Comparison of ENCODE assay signal across 14 cellular contexts in genomic region chr1:28593988-28594356, GRCh38. TPM values are rescaled to one million over a fixed set of nuclear protein-coding genes. Genes with fewer than 3 reads are reported as not detected.
DNase-seq lines count a peak whose midpoint lies in the region; ATAC-seq, FAIRE-seq and TF ChIP-seq lines count a peak whose summit lies in the region.
"Not testable (repeated sequence)": the region's sequence is repeated elsewhere in the genome, so short reads cannot be mapped to it uniquely, and the experiment has no call there.
"Had no signal": no experiment of that assay in that cellular context is flagged by ENCODE, and none has a peak within 500 bp of the region (broad histone marks: within the 10 kb centered on the region; RNA-seq: fewer than 3 reads in every experiment).

No MANE protein-coding gene starts in this region.

- not testable (repeated sequence) for H3K9ac ChIP-seq in keratinocyte (ENCODE audit: control insufficient read depth, extremely low read depth, insufficient read depth, low read length); neural progenitor cell

- H3K27ac ChIP-seq in CD4-positive, alpha-beta T cell (ENCODE audit: low read depth, low read length); keratinocyte (ENCODE audit: control insufficient read depth, insufficient read depth, low read length); neural progenitor cell: not testable (repeated sequence)
- H3K27ac ChIP-seq in GM23338 (ENCODE audit: low read depth) (peak overlapping the region; percentile 90; the same call in 1 of the 2 replicates), RWPE1 (peak overlapping the region; percentile 71)

- H3K4me1 Mint-ChIP-seq in CD4-positive, alpha-beta T cell (ENCODE audit: low read depth) = not testable (repeated sequence)
- H3K4me1 Mint-ChIP-seq in GM23338 = peaks cover 30% of the 10 kb centered on the region
- H3K4me1 Mint-ChIP-seq in dendritic cell treated with granulocyte-macrophage colony-stimulating factor and Interleukin-4, amounts not matched to agents 40 ng/mL and 50 ng/mL, for 4 days (ENCODE audit: low read depth) = peaks cover 40% of the 10 kb centered on the region
- peaks cover 13% of the 10 kb centered on the region for H3K4me1 Mint-ChIP-seq in neural progenitor cell

- TF ChIP-seq CTCF in CD4-positive, alpha-beta T cell (IDR thresholded peaks at IDR 0.05); GM23338 (conservative IDR thresholded peaks at IDR 0.05; ENCODE audit: low read depth in 2 of 2); RWPE1 (conservative IDR thresholded peaks at IDR 0.05; ENCODE audit: low read depth); keratinocyte (optimal IDR thresholded peaks at IDR 0.05 in 1 of 3, IDR thresholded peaks at IDR 0.05 in 1 of 3, conservative IDR thresholded peaks at IDR 0.05 in 1 of 3; ENCODE audit: extremely low read depth in 1 of 3, insufficient read depth in 2 of 3, low read length in 3 of 3); neural progenitor cell (IDR thresholded peaks at IDR 0.05): not testable (repeated sequence)

- not testable (repeated sequence) for H3K9me3 ChIP-seq in CD4-positive, alpha-beta T cell (ENCODE audit: control insufficient read depth, low read length); keratinocyte (ENCODE audit: control insufficient read depth, low read depth, low read length); neural progenitor cell (ENCODE audit: low read depth)

- not testable (repeated sequence) for H3K4me3 ChIP-seq in GM23338; keratinocyte (ENCODE audit: control insufficient read depth in 2 of 3, extremely low read depth in 1 of 3, insufficient read depth in 2 of 3, low read depth in 1 of 3, low read length in 3 of 3); neural progenitor cell

- H3K4me3 Mint-ChIP-seq in CD4-positive, alpha-beta T cell = peak overlapping the region; percentile 7
- not testable (repeated sequence) for H3K4me3 Mint-ChIP-seq in GM23338; dendritic cell treated with granulocyte-macrophage colony-stimulating factor and Interleukin-4, amounts not matched to agents 40 ng/mL and 50 ng/mL, for 4 days
- H3K4me3 Mint-ChIP-seq in neural progenitor cell = peak overlapping the region; percentile 35

- not testable (repeated sequence) for H3K9me3 Mint-ChIP-seq in CD4-positive, alpha-beta T cell; GM23338; dendritic cell treated with granulocyte-macrophage colony-stimulating factor and Interleukin-4, amounts not matched to agents 40 ng/mL and 50 ng/mL, for 4 days; neural progenitor cell

- H3K27me3 ChIP-seq in CD4-positive, alpha-beta T cell (ENCODE audit: control insufficient read depth, insufficient read depth, low read length); keratinocyte (ENCODE audit: control insufficient read depth, extremely low read depth, insufficient read depth, low read length): not testable (repeated sequence)
- H3K27me3 ChIP-seq in GM23338 (ENCODE audit: insufficient read depth) (0 out of 2 replicates have a peak, but pooled peaks cover 14% of the 10 kb centered on the region), neural progenitor cell (peaks cover 27% of the 10 kb centered on the region)

- intact Hi-C loops in CD4-positive, alpha-beta T cell (cut with DNase I, micrococcal nuclease); dendritic cell treated with granulocyte-macrophage colony-stimulating factor and Interleukin-4, amounts not matched to agents 40 ng/mL and 50 ng/mL, for 4 days (cut with micrococcal nuclease): not testable (repeated sequence)

- H3K36me3 ChIP-seq in GM23338 (ENCODE audit: insufficient read depth); keratinocyte (ENCODE audit: control insufficient read depth in 2 of 2, extremely low read depth in 1 of 2, insufficient read depth in 2 of 2, low read length in 2 of 2); neural progenitor cell: not testable (repeated sequence)

- dilution Hi-C loops in keratinocyte (cut with MboI; ENCODE audit: extremely low pct_ligation_motif_present, low sequenced_read_pairs) = not testable (repeated sequence)

- not testable (repeated sequence) for H2AFZ ChIP-seq in GM23338; keratinocyte (ENCODE audit: control insufficient read depth, low read length); neural progenitor cell (replicated peaks)

- peak; percentile 57 for FAIRE-seq in keratinocyte (lab: Jason Lieb, UNC)

- not testable (repeated sequence) for H3K79me2 ChIP-seq in GM23338 (replicated peaks; ENCODE audit: insufficient read depth); keratinocyte (ENCODE audit: control insufficient read depth, insufficient read depth, low read length); neural progenitor cell (ENCODE audit: low read depth)

- not testable (repeated sequence) for DNase-seq in CD4-positive, alpha-beta T cell; GM23338 (ENCODE audit: low spot score); RWPE1 (ENCODE audit: low spot score); keratinocyte (ENCODE audit: low read depth, low spot score); neural progenitor cell (ENCODE audit: low spot score)

- not testable (repeated sequence) for H3K9me1 ChIP-seq in keratinocyte (ENCODE audit: control insufficient read depth, extremely low read depth, insufficient read depth, low read length)

- H3K4me2 ChIP-seq in GM23338; keratinocyte (ENCODE audit: control insufficient read depth, extremely low read depth, insufficient read depth, low read depth, low read length); neural progenitor cell: not testable (repeated sequence)

- H4K20me1 ChIP-seq in GM23338 (replicated peaks; ENCODE audit: insufficient read depth); keratinocyte (ENCODE audit: control insufficient read depth, extremely low read depth, insufficient read depth, low read length); neural progenitor cell (ENCODE audit: low read depth): not testable (repeated sequence)

- peaks cover 26% of the 10 kb centered on the region for H3K4me1 ChIP-seq in GM23338 (ENCODE audit: insufficient read depth)
- peaks cover 19% of the 10 kb centered on the region for H3K4me1 ChIP-seq in keratinocyte (ENCODE audit: control insufficient read depth, extremely low read depth, insufficient read depth, low read length)
- not testable (repeated sequence) for H3K4me1 ChIP-seq in neural progenitor cell

- H3K27ac Mint-ChIP-seq in CD4-positive, alpha-beta T cell; GM23338; neural progenitor cell: not testable (repeated sequence)
- peak overlapping the region; percentile 76 for H3K27ac Mint-ChIP-seq in dendritic cell treated with granulocyte-macrophage colony-stimulating factor and Interleukin-4, amounts not matched to agents 40 ng/mL and 50 ng/mL, for 4 days

- ATAC-seq in CD4-positive, alpha-beta T cell (ENCODE audit: poor library complexity); GM23338: not testable (repeated sequence)

- POLR2A ChIA-PET in CD4-positive, alpha-beta T cell (lab: Charles Lee); RWPE1 (lab: Yijun Ruan, JAX; ENCODE audit: low non-redundant PET): not testable (repeated sequence)

- H3F3A ChIP-seq in GM23338 (replicated peaks; ENCODE audit: low read depth) (peaks cover 18% of the 10 kb centered on the region), neural progenitor cell (ENCODE audit: low read depth) (peaks cover 24% of the 10 kb centered on the region)

- H3K9me2 ChIP-seq in GM23338 (ENCODE audit: insufficient read depth) = not testable (repeated sequence)

- H3K36me3 Mint-ChIP-seq in CD4-positive, alpha-beta T cell (ENCODE audit: low read depth); GM23338 (ENCODE audit: low read depth); neural progenitor cell: not testable (repeated sequence)
- H3K36me3 Mint-ChIP-seq in dendritic cell treated with granulocyte-macrophage colony-stimulating factor and Interleukin-4, amounts not matched to agents 40 ng/mL and 50 ng/mL, for 4 days (ENCODE audit: low read depth) = peaks cover 22% of the 10 kb centered on the region

- CTCF ChIA-PET in CD4-positive, alpha-beta T cell (lab: Charles Lee); RWPE1 (lab: Yijun Ruan, JAX): not testable (repeated sequence)

- H3K27me3 Mint-ChIP-seq in CD4-positive, alpha-beta T cell = peaks cover 12% of the 10 kb centered on the region
- H3K27me3 Mint-ChIP-seq in GM23338 (ENCODE audit: insufficient read depth, low read depth, poor library complexity) = peaks cover 11% of the 10 kb centered on the region
- not testable (repeated sequence) for H3K27me3 Mint-ChIP-seq in dendritic cell treated with granulocyte-macrophage colony-stimulating factor and Interleukin-4, amounts not matched to agents 40 ng/mL and 50 ng/mL, for 4 days; neural progenitor cell (ENCODE audit: insufficient read depth, low read depth)

RNA-seq across cellular contexts. Expression of gene RAB42, which starts 1.9 kb away (rescaled TPM):
- not detected for total RNA-seq in CD4-positive, alpha-beta T cell
- 17.7 and 22.5 TPM in 2 replicates for total RNA-seq in GM23338 (2014; rRNA removed; shearing (Covaris generic))
- 12.4 and 13.0 TPM in 2 replicates for polyA plus RNA-seq in GM23338 (2016; fragmentation: Nextera tagmentation; extraction: Ambion mirVana)
- polyA plus RNA-seq in keratinocyte = 0.05 to 0.27 TPM (median 0.17 TPM) in 3 replicates
- not detected for polyA plus RNA-seq in keratinocyte (2011; ENCODE audit: low read depth)
- 0.09 and 0.12 TPM in 2 replicates for polyA plus RNA-seq in keratinocyte (2011; cell fraction: cytosol; rRNA removed)
- polyA plus RNA-seq in keratinocyte (2011; cell fraction: nucleus; rRNA removed) = 0.15 TPM in 1 of 2 replicates, not detected in the other
- polyA plus RNA-seq in keratinocyte (2012; ENCODE audit: low replicate concordance) = 0.08 and 0.09 TPM in 2 replicates
- 0.16 to 0.30 TPM in 2 of 3 replicates, not detected in the other for polyA minus RNA-seq in keratinocyte
- not detected for polyA minus RNA-seq in keratinocyte (2011; cell fraction: cytosol; rRNA and poly(A)+ RNA removed)
- polyA minus RNA-seq in keratinocyte (2011; cell fraction: nucleus; rRNA and poly(A)+ RNA removed) = 0.42 TPM in 1 of 2 replicates, not detected in the other
- 2.2 and 4.2 TPM in 2 replicates for total RNA-seq in neural progenitor cell (ENCODE audit: low replicate concordance)
- total RNA-seq: A172, G401, H4 had no signal
- polyA plus RNA-seq: CD4-positive, alpha-beta memory T cell had no signal

RNA-seq across cellular contexts. Expression of gene TRNAU1AP, which starts 41.1 kb away (rescaled TPM):
- total RNA-seq in CD4-positive, alpha-beta T cell = 10 to 100 TPM; 21.4 to 24.2 TPM
- total RNA-seq in GM23338 (2014; rRNA removed; shearing (Covaris generic)) = 13.0 and 20.3 TPM in 2 replicates
- polyA plus RNA-seq in GM23338 (2016; fragmentation: Nextera tagmentation; extraction: Ambion mirVana) (39.2 and 42.1 TPM in 2 replicates), keratinocyte (28.9 to 43.5 TPM (median 40.4 TPM) in 3 replicates)
- 20.9 TPM for polyA plus RNA-seq in keratinocyte (2011; ENCODE audit: low read depth)
- 23.1 and 27.7 TPM in 2 replicates for polyA plus RNA-seq in keratinocyte (2011; cell fraction: cytosol; rRNA removed)
- polyA plus RNA-seq in keratinocyte (2011; cell fraction: nucleus; rRNA removed) = 33.8 and 34.5 TPM in 2 replicates
- 25.7 and 31.9 TPM in 2 replicates for polyA plus RNA-seq in keratinocyte (2012; ENCODE audit: low replicate concordance)
- polyA minus RNA-seq in keratinocyte = 10.1 to 19.9 TPM (median 11.8 TPM) in 3 replicates
- 5.6 TPM for polyA minus RNA-seq in keratinocyte (2011; cell fraction: cytosol; rRNA and poly(A)+ RNA removed)
- 8.3 and 10.3 TPM in 2 replicates for polyA minus RNA-seq in keratinocyte (2011; cell fraction: nucleus; rRNA and poly(A)+ RNA removed)
- 43.9 and 50.0 TPM in 2 replicates for total RNA-seq in neural progenitor cell (ENCODE audit: low replicate concordance)

RNA-seq across cellular contexts. Expression of gene TAF12, which starts 48.9 kb away (rescaled TPM):
- total RNA-seq in CD4-positive, alpha-beta T cell = 1 to 10 TPM; 7.0 to 8.0 TPM
- total RNA-seq in GM23338 (2014; rRNA removed; shearing (Covaris generic)) = 15.2 and 18.4 TPM in 2 replicates
- polyA plus RNA-seq in GM23338 (2016; fragmentation: Nextera tagmentation; extraction: Ambion mirVana) (44.4 and 46.8 TPM in 2 replicates), keratinocyte (44.7 to 56.9 TPM (median 45.2 TPM) in 3 replicates)
- polyA plus RNA-seq in keratinocyte (2011; ENCODE audit: low read depth) = 59.2 TPM
- polyA plus RNA-seq in keratinocyte (2011; cell fraction: cytosol; rRNA removed) = 44.1 and 53.6 TPM in 2 replicates
- 24.6 and 28.0 TPM in 2 replicates for polyA plus RNA-seq in keratinocyte (2011; cell fraction: nucleus; rRNA removed)
- 35.3 and 35.8 TPM in 2 replicates for polyA plus RNA-seq in keratinocyte (2012; ENCODE audit: low replicate concordance)
- 6.4 to 22.3 TPM (median 22.0 TPM) in 3 replicates for polyA minus RNA-seq in keratinocyte
- 14.6 TPM for polyA minus RNA-seq in keratinocyte (2011; cell fraction: cytosol; rRNA and poly(A)+ RNA removed)
- 4.5 and 7.1 TPM in 2 replicates for polyA minus RNA-seq in keratinocyte (2011; cell fraction: nucleus; rRNA and poly(A)+ RNA removed)
- total RNA-seq in neural progenitor cell (ENCODE audit: low replicate concordance) = 26.3 and 45.2 TPM in 2 replicates

RNA-seq across cellular contexts. Expression of gene RNU11, which starts 54.4 kb away (rescaled TPM):
- not detected for total RNA-seq in CD4-positive, alpha-beta T cell
- not detected in 2 replicates for total RNA-seq in GM23338 (2014; rRNA removed; shearing (Covaris generic))
- polyA plus RNA-seq in GM23338 (2016; fragmentation: Nextera tagmentation; extraction: Ambion mirVana) = not detected in 2 replicates
- polyA plus RNA-seq in keratinocyte = not detected in 3 replicates
- not detected for polyA plus RNA-seq in keratinocyte (2011; ENCODE audit: low read depth)
- not detected in 2 replicates for polyA plus RNA-seq in keratinocyte (2011; cell fraction: cytosol; rRNA removed)
- not detected in 2 replicates for polyA plus RNA-seq in keratinocyte (2011; cell fraction: nucleus; rRNA removed)
- polyA plus RNA-seq in keratinocyte (2012; ENCODE audit: low replicate concordance) = not detected in 2 replicates
- not detected in 3 replicates for polyA minus RNA-seq in keratinocyte
- not detected for polyA minus RNA-seq in keratinocyte (2011; cell fraction: cytosol; rRNA and poly(A)+ RNA removed)
- not detected in 2 replicates for polyA minus RNA-seq in keratinocyte (2011; cell fraction: nucleus; rRNA and poly(A)+ RNA removed)
- total RNA-seq in neural progenitor cell (ENCODE audit: low replicate concordance) = not detected in 2 replicates
- total RNA-seq: A172; Calu3; CD4-positive, alpha-beta memory T cell; Daoy; G401; H4; HFFc6 had no signal
- polyA plus RNA-seq: CD14-positive monocyte; CD4-positive, alpha-beta memory T cell had no signal
